18 cellular contexts compared by ENCODE assay signal in genomic region chr7:2002561-2003450, GRCh38.
A peak's percentile ranks its signal among the peaks of the same experiment; 100 is the strongest.
DNase-seq lines count a peak whose midpoint lies in the region; ATAC-seq and TF ChIP-seq lines count a peak whose summit lies in the region.
"Had no signal": no experiment of that assay in that cellular context is flagged by ENCODE, and none has a peak within 500 bp of the region (broad histone marks: within the 10 kb centered on the region; RNA-seq: fewer than 3 reads in every experiment).

No MANE protein-coding gene starts in this region.

- no peaks in the 10 kb centered on the region for H3K4me1 ChIP-seq in aorta (ENCODE audit: control insufficient read depth in 1 of 2, insufficient read depth in 2 of 2, low read length in 2 of 2)
- H3K4me1 ChIP-seq: prostate gland had no signal

- no peak overlapping the region for H3K27ac ChIP-seq in aorta (ENCODE audit: low read depth in 1 of 2, low read length in 2 of 2)
- H3K27ac ChIP-seq: epithelial cell of prostate, prostate gland, thyroid gland had no signal

- no peaks in the 10 kb centered on the region for H3K27me3 ChIP-seq in aorta (ENCODE audit: control insufficient read depth in 1 of 2, insufficient read depth in 2 of 2, low read length in 1 of 2)
- H3K27me3 ChIP-seq: thyroid gland had no signal

- peak; percentile 57 for DNase-seq in natural killer cell treated with Interleukin-12 subunit alpha and Interleukin-12 subunit beta and Interleukin-15 and Interleukin-18, amount 100 ng/mL, for 72 hours (ENCODE audit: low spot score)
- no peak for DNase-seq in natural killer cell
- peak; percentile 52 for DNase-seq in myocyte (ENCODE audit: low read depth)
- peak; percentile 38 to 57 for DNase-seq in aorta
- DNase-seq in NCI-H1092 (lab: John Stamatoyannopoulos, UW) = no peak
- DNase-seq in NCI-H1048 (lab: John Stamatoyannopoulos, UW) = no peak
- DNase-seq: activated CD4-positive, alpha-beta T cell treated with anti-CD3 and anti-CD28 coated beads for 1 hour; activated T-cell treated with anti-CD3 and anti-CD28 coated beads, Interleukin-2, amount 50 U/mL, for 1 hour; Calu3; GDM1; immature natural killer cell; NCI-H1694; NCI-H526 had no signal

- H3K9me3 Mint-ChIP-seq in natural killer cell treated with Interleukin-12 subunit alpha and Interleukin-12 subunit beta and Interleukin-15 and Interleukin-18, amount 100 ng/mL, for 72 hours = no peaks in the 10 kb centered on the region
- no peaks in the 10 kb centered on the region for H3K9me3 Mint-ChIP-seq in natural killer cell
- no peaks in the 10 kb centered on the region for H3K9me3 Mint-ChIP-seq in dendritic cell treated with granulocyte-macrophage colony-stimulating factor and Interleukin-4, amounts not matched to agents 40 ng/mL and 50 ng/mL, for 4 days
- H3K9me3 Mint-ChIP-seq: immature natural killer cell had no signal

- WGBS in aorta, 2 donors = 90 to 92% methylated on average over 21 of the region's 21 CpGs

- H3K36me3 ChIP-seq in aorta (ENCODE audit: control insufficient read depth in 1 of 2, insufficient read depth in 2 of 2, low read length in 1 of 2) = no peaks in the 10 kb centered on the region
- H3K36me3 ChIP-seq: prostate gland, thyroid gland had no signal

- peaks cover 22 to 33% of the 10 kb centered on the region in 2 donors for H3K4me1 Mint-ChIP-seq in natural killer cell treated with Interleukin-12 subunit alpha and Interleukin-12 subunit beta and Interleukin-15 and Interleukin-18, amount 100 ng/mL, for 72 hours (ENCODE audit: low read depth in 2 of 2)
- H3K4me1 Mint-ChIP-seq in natural killer cell = peaks cover 33 to 43% of the 10 kb centered on the region in 2 donors
- peaks cover 5% of the 10 kb centered on the region for H3K4me1 Mint-ChIP-seq in dendritic cell treated with granulocyte-macrophage colony-stimulating factor and Interleukin-4, amounts not matched to agents 40 ng/mL and 50 ng/mL, for 4 days (ENCODE audit: low read depth)

- H3K27me3 Mint-ChIP-seq in natural killer cell treated with Interleukin-12 subunit alpha and Interleukin-12 subunit beta and Interleukin-15 and Interleukin-18, amount 100 ng/mL, for 72 hours = peaks cover 0 to 14% of the 10 kb centered on the region in 2 donors
- peaks cover 17 to 23% of the 10 kb centered on the region in 2 donors for H3K27me3 Mint-ChIP-seq in natural killer cell (ENCODE audit: low read depth in 2 of 2)
- H3K27me3 Mint-ChIP-seq in dendritic cell treated with granulocyte-macrophage colony-stimulating factor and Interleukin-4, amounts not matched to agents 40 ng/mL and 50 ng/mL, for 4 days = no peaks in the 10 kb centered on the region

- H3K36me3 Mint-ChIP-seq in natural killer cell treated with Interleukin-12 subunit alpha and Interleukin-12 subunit beta and Interleukin-15 and Interleukin-18, amount 100 ng/mL, for 72 hours = no peaks in the 10 kb centered on the region
- no peaks in the 10 kb centered on the region for H3K36me3 Mint-ChIP-seq in natural killer cell
- H3K36me3 Mint-ChIP-seq in dendritic cell treated with granulocyte-macrophage colony-stimulating factor and Interleukin-4, amounts not matched to agents 40 ng/mL and 50 ng/mL, for 4 days (ENCODE audit: low read depth) = peaks cover 87% of the 10 kb centered on the region

- ATAC-seq in natural killer cell treated with Interleukin-12 subunit alpha and Interleukin-12 subunit beta and Interleukin-15 and Interleukin-18, amount 100 ng/mL, for 72 hours = no peak
- ATAC-seq in natural killer cell = no peak
- no peak for ATAC-seq in aorta (ENCODE audit: low FRiP score)
- ATAC-seq in HG03457 (IDR thresholded peaks at IDR 0.05; ENCODE audit: unreplicated experiment) = no peak

- intact Hi-C loops in natural killer cell (cut with micrococcal nuclease) (no loop called here), aorta (cut with DNase I) (no loop called here)
- intact Hi-C loops in dendritic cell treated with granulocyte-macrophage colony-stimulating factor and Interleukin-4, amounts not matched to agents 40 ng/mL and 50 ng/mL, for 4 days (cut with micrococcal nuclease) = no loop called here

- no peak overlapping the region for H3K4me3 Mint-ChIP-seq in natural killer cell treated with Interleukin-12 subunit alpha and Interleukin-12 subunit beta and Interleukin-15 and Interleukin-18, amount 100 ng/mL, for 72 hours
- no peak overlapping the region for H3K4me3 Mint-ChIP-seq in natural killer cell
- H3K4me3 Mint-ChIP-seq in dendritic cell treated with granulocyte-macrophage colony-stimulating factor and Interleukin-4, amounts not matched to agents 40 ng/mL and 50 ng/mL, for 4 days = no peak overlapping the region
- H3K4me3 Mint-ChIP-seq: immature natural killer cell had no signal

- H3K4me3 ChIP-seq in aorta (ENCODE audit: low read length in 2 of 2) = no peak overlapping the region
- H3K4me3 ChIP-seq: prostate gland, thyroid gland had no signal

- no peak for TF ChIP-seq CTCF in natural killer cell (IDR thresholded peaks at IDR 0.05)

- H3K27ac Mint-ChIP-seq in natural killer cell treated with Interleukin-12 subunit alpha and Interleukin-12 subunit beta and Interleukin-15 and Interleukin-18, amount 100 ng/mL, for 72 hours = no peak overlapping the region
- no peak overlapping the region for H3K27ac Mint-ChIP-seq in natural killer cell
- H3K27ac Mint-ChIP-seq in dendritic cell treated with granulocyte-macrophage colony-stimulating factor and Interleukin-4, amounts not matched to agents 40 ng/mL and 50 ng/mL, for 4 days = peak overlapping the region; percentile 26

- H3K9me3 ChIP-seq in aorta (ENCODE audit: control insufficient read depth, low read length) = no peaks in the 10 kb centered on the region
- H3K9me3 ChIP-seq: prostate gland, thyroid gland had no signal

Comparison
In these comparisons a context has a peak if more than half of its experiments do, and no peak if none do; other contexts are left out.
1. DNase-seq: peak in natural killer cell treated with Interleukin-12 subunit alpha and Interleukin-12 subunit beta and Interleukin-15 and Interleukin-18, amount 100 ng/mL, for 72 hours (single experiment), myocyte (single experiment) and aorta (2 of 2); none in natural killer cell (single experiment), NCI-H1092 (single experiment) and NCI-H1048 (single experiment).